Comparison of ENCODE assay signal across 12 cellular contexts in the genomic region with DNA sequence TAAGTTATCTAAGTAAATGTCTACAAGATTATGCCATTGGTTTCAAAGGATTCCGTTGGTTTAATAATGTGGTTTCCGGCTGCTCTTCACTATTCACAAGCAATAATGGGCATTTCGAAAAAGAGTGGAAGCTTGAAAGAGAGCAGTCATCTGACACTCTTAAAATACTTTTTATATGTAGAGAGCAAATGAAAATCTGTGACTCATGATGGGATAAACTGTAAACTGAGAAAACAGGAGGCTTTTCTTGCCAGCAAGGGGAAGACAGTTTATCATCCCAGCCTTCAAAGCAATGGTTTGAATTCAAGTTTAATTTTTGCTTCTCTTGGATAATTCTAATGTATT.
DNase-seq lines count a peak whose midpoint lies in the region; ATAC-seq, FAIRE-seq and TF ChIP-seq lines count a peak whose summit lies in the region.
"Had no signal": no experiment of that assay in that cellular context is flagged by ENCODE, and none has a peak within 500 bp of the region (broad histone marks: within the 10 kb centered on the region; RNA-seq: fewer than 3 reads in every experiment).

No MANE protein-coding gene starts in this region.

- peaks cover 15% of the 10 kb centered on the region for H3K4me1 ChIP-seq in osteoblast (ENCODE audit: insufficient read depth, low read length)
- no peaks in the 10 kb centered on the region for H3K4me1 ChIP-seq in upper lobe of left lung

- TF ChIP-seq EP300 in upper lobe of left lung (IDR thresholded peaks at IDR 0.05): no peak

- peak; percentile 87 for DNase-seq in EH (ENCODE audit: low read depth)
- DNase-seq in M059J (ENCODE audit: low read depth): peak; percentile 95
- peak; percentile 47 for DNase-seq in bronchial epithelial cell (ENCODE audit: low read depth)
- peak; percentile 55 for DNase-seq in osteoblast (ENCODE audit: insufficient read length, low spot score, missing footprints)
- no peak for DNase-seq in chondrocyte (ENCODE audit: low spot score)
- DNase-seq in upper lobe of left lung: no peak
- DNase-seq in DMS53 (lab: John Stamatoyannopoulos, UW): no peak
- DNase-seq: activated CD8-positive, alpha-beta T cell treated with anti-CD3 and anti-CD28 coated beads for 36 hours; activated naive CD4-positive, alpha-beta T cell; NCI-H2227 treated with DMSO at 0.1 percent for 48 hours had no signal

- TF ChIP-seq CTCF in bronchial epithelial cell (IDR thresholded peaks at IDR 0.05; ENCODE audit: insufficient read depth, low read length, severe bottlenecking) (no peak), osteoblast (IDR thresholded peaks at IDR 0.05; ENCODE audit: extremely low read depth, low read depth, low read length) (no peak), chondrocyte (IDR thresholded peaks at IDR 0.05) (no peak), upper lobe of left lung (IDR thresholded peaks at IDR 0.05) (no peak)

- H3K27me3 Mint-ChIP-seq in chondrocyte (ENCODE audit: low read depth): no peaks in the 10 kb centered on the region
- H3K27me3 Mint-ChIP-seq: activated CD8-positive, alpha-beta T cell treated with anti-CD3 and anti-CD28 coated beads for 36 hours had no signal

- H2AFZ ChIP-seq in osteoblast (ENCODE audit: low read length): no peak overlapping the region

- H3K36me3 ChIP-seq in bronchial epithelial cell (ENCODE audit: control insufficient read depth, insufficient read depth, low read length): no peaks in the 10 kb centered on the region
- no peaks in the 10 kb centered on the region for H3K36me3 ChIP-seq in osteoblast (ENCODE audit: insufficient read depth, low read length)
- H3K36me3 ChIP-seq in upper lobe of left lung: no peaks in the 10 kb centered on the region

- no peak overlapping the region for H3K4me3 Mint-ChIP-seq in chondrocyte (ENCODE audit: unreplicated experiment)
- H3K4me3 Mint-ChIP-seq: activated CD8-positive, alpha-beta T cell treated with anti-CD3 and anti-CD28 coated beads for 36 hours had no signal

- peak overlapping the region; percentile 50 for H3K4me2 ChIP-seq in osteoblast (ENCODE audit: insufficient read depth, low read length)

- no peak overlapping the region for H3K27ac Mint-ChIP-seq in chondrocyte (ENCODE audit: unreplicated experiment)
- H3K27ac Mint-ChIP-seq: activated CD8-positive, alpha-beta T cell treated with anti-CD3 and anti-CD28 coated beads for 36 hours had no signal

- H3K4me3 ChIP-seq in bronchial epithelial cell (ENCODE audit: low read depth, low read length) (no peak overlapping the region), osteoblast (ENCODE audit: insufficient read depth, low read length) (no peak overlapping the region), upper lobe of left lung (no peak overlapping the region)

- WGBS in upper lobe of left lung, 2 donors: 72 to 85% methylated on average over 3 of the region's 3 CpGs

- TF ChIP-seq POLR2A in upper lobe of left lung (IDR thresholded peaks at IDR 0.05): no peak

- peak overlapping the region; percentile 85 for H3K27ac ChIP-seq in osteoblast (ENCODE audit: low read depth, low read length)
- no peak overlapping the region for H3K27ac ChIP-seq in upper lobe of left lung

- no peak for ATAC-seq in upper lobe of left lung (ENCODE audit: low FRiP score in 2 of 2)

- H3K27me3 ChIP-seq in bronchial epithelial cell (ENCODE audit: control insufficient read depth, insufficient read depth, low read length) (no peaks in the 10 kb centered on the region), osteoblast (ENCODE audit: insufficient read depth, low read length) (no peaks in the 10 kb centered on the region), upper lobe of left lung (no peaks in the 10 kb centered on the region)

- no peaks in the 10 kb centered on the region for H3K79me2 ChIP-seq in osteoblast (ENCODE audit: insufficient read depth, low read length)

- peaks cover 7% of the 10 kb centered on the region for H3K4me1 Mint-ChIP-seq in chondrocyte (ENCODE audit: low read depth)

- H3K36me3 Mint-ChIP-seq in chondrocyte (ENCODE audit: low read depth): no peaks in the 10 kb centered on the region

- H3K9me3 ChIP-seq in osteoblast (ENCODE audit: low read depth, low read length): no peaks in the 10 kb centered on the region
- H3K9me3 ChIP-seq in upper lobe of left lung: no peaks in the 10 kb centered on the region

- no peaks in the 10 kb centered on the region for H3K9me3 Mint-ChIP-seq in chondrocyte (ENCODE audit: low read depth)
- H3K9me3 Mint-ChIP-seq: activated CD8-positive, alpha-beta T cell treated with anti-CD3 and anti-CD28 coated beads for 36 hours had no signal

- FAIRE-seq in bronchial epithelial cell (lab: Jason Lieb, UNC): no peak
- FAIRE-seq: D721Med, keratinocyte had no signal

- no peaks in the 10 kb centered on the region for H4K20me1 ChIP-seq in osteoblast (ENCODE audit: insufficient read depth, low read length)

Comparison
In these comparisons a context has a peak if more than half of its experiments do, and no peak if none do; other contexts are left out.
1. DNase-seq: peak in EH (single experiment), M059J (single experiment), bronchial epithelial cell (single experiment) and osteoblast (single experiment); none in chondrocyte (single experiment), upper lobe of left lung (0 of 2) and DMS53 (single experiment).